Comparison of ENCODE assay signal across 33 cellular contexts in the genomic region with DNA sequence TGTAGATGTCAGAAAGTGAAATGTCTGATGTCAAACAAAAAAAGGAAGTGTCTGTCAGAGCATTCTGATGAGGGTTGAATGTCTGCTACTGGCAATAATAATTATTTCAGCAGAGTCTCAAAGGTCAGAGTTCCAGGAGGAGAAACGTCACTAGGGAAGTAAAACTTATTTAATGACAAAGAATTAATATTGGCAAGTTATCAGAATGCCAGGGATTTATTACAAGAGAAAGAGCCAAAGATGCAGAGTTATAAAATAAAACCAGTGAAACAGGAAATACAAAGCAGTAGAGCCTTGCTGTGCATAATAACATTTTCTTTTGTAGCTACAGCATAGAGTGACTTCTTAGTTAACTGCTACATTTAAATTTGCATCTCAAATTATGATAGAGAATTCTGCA.
"Had no signal": no experiment of that assay in that cellular context is flagged by ENCODE, and none has a peak within 500 bp of the region (broad histone marks: within the 10 kb centered on the region; RNA-seq: fewer than 3 reads in every experiment).

No MANE protein-coding gene starts in this region.

- H3K27me3 ChIP-seq: body of pancreas, brain microvascular endothelial cell, breast epithelium had no signal

- H3K4me3 ChIP-seq: body of pancreas, breast epithelium had no signal

- H3K9me3 Mint-ChIP-seq: activated B cell treated with CpG ODN at 0.5 μM for 24 hours had no signal

- H3K4me3 Mint-ChIP-seq: activated B cell treated with CpG ODN at 0.5 μM for 24 hours; activated CD4-positive, alpha-beta memory T cell treated with anti-CD3 and anti-CD28 coated beads for 36 hours; activated CD4-positive, alpha-beta T cell treated with anti-CD3 and anti-CD28 coated beads, Interleukin-2, amount 10 ng/mL, durations not matched to agents 24 days and 14 days; activated CD8-positive, alpha-beta T cell treated with anti-CD3 and anti-CD28 coated beads for 36 hours; activated naive CD4-positive, alpha-beta T cell treated with anti-CD3 and anti-CD28 coated beads for 36 hours; activated naive CD8-positive, alpha-beta T cell treated with anti-CD3 and anti-CD28 coated beads for 36 hours; activated T-cell treated with anti-CD3 and anti-CD28 coated beads, Interleukin-2, amount 50 U/mL, for 4 hours; activated T-cell treated with anti-CD3 and anti-CD28 coated beads, Interleukin-2, amount 50 U/mL, for 72 hours; activated T-helper 1 cell treated with anti-CD3 and anti-CD28 coated beads, Interleukin-12 subunit alpha, Interleukin-12 subunit beta, Interleukin-2, Interleukin-4 antibody, amounts not matched to agents 30 ng/mL and 10 ng/mL and 1 ng/mL, durations not matched to agents 14 hours and 24 hours and 36 hours; activated T-helper 17 cell treated with anti-CD3 and anti-CD28 coated beads, Interleukin-2, amount 50 U/mL, for 72 hours; T-helper 1 cell treated with Interleukin-12 subunit alpha and Interleukin-12 subunit beta and Interleukin-4 antibody, amounts not matched to agents 30 μg/mL and 1 μg/mL, for 36 hours; T-helper 2 cell treated with Interferon-gamma antibody and Interleukin-4, amounts not matched to agents 5 μg/mL and 100 μg/mL, for 36 hours had no signal

- H3K4me1 Mint-ChIP-seq: activated B cell treated with CpG ODN at 0.5 μM for 24 hours; activated CD4-positive, alpha-beta T cell treated with anti-CD3 and anti-CD28 coated beads, Interleukin-2, amount 10 ng/mL, durations not matched to agents 24 days and 14 days; activated naive CD8-positive, alpha-beta T cell treated with anti-CD3 and anti-CD28 coated beads for 36 hours; activated T-helper 17 cell treated with anti-CD3 and anti-CD28 coated beads, Interleukin-2, amount 50 U/mL, for 72 hours had no signal

- H3K36me3 ChIP-seq: brain microvascular endothelial cell, breast epithelium had no signal

- H3K27ac Mint-ChIP-seq: activated B cell treated with CpG ODN at 0.5 μM for 24 hours; activated CD4-positive, alpha-beta memory T cell treated with anti-CD3 and anti-CD28 coated beads for 36 hours; activated CD4-positive, alpha-beta T cell treated with anti-CD3 and anti-CD28 coated beads, Interleukin-2, amount 10 ng/mL, durations not matched to agents 24 days and 14 days; activated CD8-positive, alpha-beta T cell treated with anti-CD3 and anti-CD28 coated beads for 36 hours; activated naive CD4-positive, alpha-beta T cell treated with anti-CD3 and anti-CD28 coated beads for 36 hours; activated naive CD4-positive, alpha-beta T cell treated with anti-CD3 and anti-CD28 coated beads, Interleukin-2, amount 50 U/mL, for 72 hours; activated naive CD8-positive, alpha-beta T cell treated with anti-CD3 and anti-CD28 coated beads for 36 hours; activated T-cell treated with anti-CD3 and anti-CD28 coated beads, Interleukin-2, amount 50 U/mL, for 72 hours; activated T-helper 1 cell treated with anti-CD3 and anti-CD28 coated beads, Interleukin-12 subunit alpha, Interleukin-12 subunit beta, Interleukin-2, Interleukin-4 antibody, amounts not matched to agents 30 ng/mL and 10 ng/mL and 1 ng/mL, durations not matched to agents 14 hours and 24 hours and 36 hours; activated T-helper 17 cell treated with anti-CD3 and anti-CD28 coated beads, Interleukin-2, amount 50 U/mL, for 72 hours; T-helper 1 cell treated with Interleukin-12 subunit alpha and Interleukin-12 subunit beta and Interleukin-4 antibody, amounts not matched to agents 30 μg/mL and 1 μg/mL, for 36 hours; T-helper 2 cell treated with Interferon-gamma antibody and Interleukin-4, amounts not matched to agents 5 μg/mL and 100 μg/mL, for 36 hours had no signal

- H3K27me3 Mint-ChIP-seq: activated B cell treated with CpG ODN at 0.5 μM for 24 hours; activated CD4-positive, alpha-beta memory T cell treated with anti-CD3 and anti-CD28 coated beads for 36 hours; activated CD4-positive, alpha-beta T cell treated with anti-CD3 and anti-CD28 coated beads, Interleukin-2, amount 10 ng/mL, durations not matched to agents 24 days and 14 days; activated CD8-positive, alpha-beta T cell treated with anti-CD3 and anti-CD28 coated beads for 36 hours; activated naive CD8-positive, alpha-beta T cell treated with anti-CD3 and anti-CD28 coated beads for 36 hours; activated T-helper 17 cell treated with anti-CD3 and anti-CD28 coated beads, Interleukin-2, amount 50 U/mL, for 72 hours had no signal

- H3K36me3 Mint-ChIP-seq: activated CD4-positive, alpha-beta memory T cell treated with anti-CD3 and anti-CD28 coated beads for 36 hours; activated naive CD8-positive, alpha-beta T cell treated with anti-CD3 and anti-CD28 coated beads for 36 hours had no signal

- H3K9me3 ChIP-seq: body of pancreas had no signal

- DNase-seq: activated B cell treated with CpG ODN at 0.5 μM for 24 hours; activated CD4-positive, alpha-beta memory T cell treated with anti-CD3 and anti-CD28 coated beads for 36 hours; activated CD4-positive, alpha-beta T cell treated with anti-CD3 and anti-CD28 coated beads for 4 hours; activated CD4-positive, alpha-beta T cell treated with anti-CD3 and anti-CD28 coated beads, Interleukin-2, amount 10 ng/mL, durations not matched to agents 24 days and 14 days; activated CD4-positive, alpha-beta T cell treated with anti-CD3 and anti-CD28 coated beads, Interleukin-2, amount 50 U/mL, for 1 hour; activated CD4-positive, alpha-beta T cell treated with anti-CD3 and anti-CD28 coated beads, Interleukin-2, amount 50 U/mL, for 4 hours; activated CD4-positive, CD25-positive, alpha-beta regulatory T cell treated with anti-CD3 and anti-CD28 coated beads, Interleukin-2, amount 50 U/mL, for 72 hours; activated CD8-positive, alpha-beta memory T cell treated with anti-CD3 and anti-CD28 coated beads, Interleukin-2, amount 50 U/mL, for 4 hours; activated CD8-positive, alpha-beta T cell treated with anti-CD3 and anti-CD28 coated beads for 36 hours; activated effector memory CD4-positive, alpha-beta T cell treated with anti-CD3 and anti-CD28 coated beads, Interleukin-2, amount 50 U/mL, for 16 hours; activated gamma-delta T cell treated with Interleukin-2 at 50 U/mL for 16 hours; activated naive CD4-positive, alpha-beta T cell; activated naive CD4-positive, alpha-beta T cell treated with anti-CD3 and anti-CD28 coated beads for 36 hours; activated naive CD4-positive, alpha-beta T cell treated with anti-CD3 and anti-CD28 coated beads, Interleukin-2, amount 50 U/mL, for 16 hours; activated naive CD8-positive, alpha-beta T cell treated with anti-CD3 and anti-CD28 coated beads for 36 hours; activated T-cell treated with anti-CD3 and anti-CD28 coated beads for 4 hours; activated T-cell treated with anti-CD3 and anti-CD28 coated beads, Interleukin-2, amount 50 U/mL, for 1 hour; activated T-cell treated with anti-CD3 and anti-CD28 coated beads, Interleukin-2, amount 50 U/mL, for 4 hours; activated T-cell treated with anti-CD3 and anti-CD28 coated beads, Interleukin-2, amount 50 U/mL, for 72 hours; amygdala; anterior cingulate cortex; body of pancreas; brain microvascular endothelial cell; central memory CD4-positive, alpha-beta T cell; T-helper 1 cell; T-helper 2 cell; T-helper 9 cell had no signal

- H3K4me1 ChIP-seq: body of pancreas, breast epithelium had no signal

- H3K27ac ChIP-seq: body of pancreas, brain microvascular endothelial cell, breast epithelium had no signal
